11 cellular contexts compared by ENCODE assay signal in genomic region chr1:101198842-101199636, GRCh38. TPM values are rescaled to one million over a fixed set of nuclear protein-coding genes. Genes with fewer than 3 reads are reported as not detected.
DNase-seq lines count a peak whose midpoint lies in the region; ATAC-seq, FAIRE-seq and TF ChIP-seq lines count a peak whose summit lies in the region.
"Had no signal": no experiment of that assay in that cellular context is flagged by ENCODE, and none has a peak within 500 bp of the region (broad histone marks: within the 10 kb centered on the region; RNA-seq: fewer than 3 reads in every experiment).

No MANE protein-coding gene starts in this region.

- H3K9ac ChIP-seq in H1 (replicated peaks in 1 of 4; ENCODE audit: extremely low read depth in 1 of 4, low read depth in 3 of 4, low read length in 3 of 4), result no peak overlapping the region

- H3K4me2 ChIP-seq in H1 (ENCODE audit: insufficient read depth in 1 of 2, low read depth in 2 of 2, low read length in 2 of 2), result no peak overlapping the region

- CTCF ChIA-PET in H1 (lab: Charles Lee; ENCODE audit: partially characterized antibody), result interaction anchor here (0.5 to 1.4 kb wide), 4 partner anchors 21 to 90 kb away, joined by 3 to 6 read pairs (median 4); no protein-coding TSS in a partner anchor

- 0 out of 2 replicates have a peak overlapping the region, but pooled peaks have one; percentile 7 for H2AFZ ChIP-seq in H1 (ENCODE audit: low read length)

- TF ChIP-seq CTCF in H1 (IDR thresholded peaks at IDR 0.05; ENCODE audit: control extremely low read depth in 1 of 3, insufficient read depth in 1 of 3, low read depth in 1 of 3, low read length in 3 of 3), result no peak
- no peak for TF ChIP-seq CTCF in adrenal gland (IDR thresholded peaks at IDR 0.05)

- FAIRE-seq in H1 (lab: Jason Lieb, UNC), result no peak

- 89% methylated on average over 8 of the region's 8 CpGs; no CpG with 5 or more reads in 1 of the 2 experiments for WGBS in H1 (ENCODE audit: extremely low coverage in 1 of 2, insufficient coverage in 1 of 2, insufficient read length in 1 of 2, insufficient replicate concordance in 2 of 2, low coverage in 1 of 2, low lambda C conversion rate in 2 of 2, missing lambda C conversion rate in 1 of 2), 2 experiments
- 84 to 89% (median 86%) methylated on average over 8 of the region's 8 CpGs for WGBS in adrenal gland, 4 donors

- no peak for TF ChIP-seq RAD21 in H1 (IDR thresholded peaks at IDR 0.05 in 1 of 2, conservative IDR thresholded peaks at IDR 0.05 in 1 of 2; ENCODE audit: low read depth in 2 of 2, low read length in 2 of 2)

- no peak overlapping the region for H2AK5ac ChIP-seq in H1 (ENCODE audit: low read depth, low read length)

- no peak overlapping the region for H3K14ac ChIP-seq in H1 (ENCODE audit: insufficient read length)

- no peak overlapping the region for H3K18ac ChIP-seq in H1 (ENCODE audit: extremely low read depth, low read length)

- no peak overlapping the region for H3K56ac ChIP-seq in H1 (replicated peaks; ENCODE audit: insufficient read length, low read depth, low read length)

- H2BK12ac ChIP-seq in H1 (ENCODE audit: low read depth, low read length), result no peak overlapping the region

- H3K36me3 ChIP-seq in H1 (ENCODE audit: control insufficient read depth in 2 of 4, insufficient read depth in 4 of 4, low read length in 3 of 4), result no peaks in the 10 kb centered on the region
- no peaks in the 10 kb centered on the region for H3K36me3 ChIP-seq in adrenal gland (replicated peaks in 1 of 2)

- no peak overlapping the region for H2BK120ac ChIP-seq in H1 (replicated peaks; ENCODE audit: low read depth, low read length)

- TF ChIP-seq POLR2A in H1 (IDR thresholded peaks at IDR 0.05; ENCODE audit: control extremely low read depth in 1 of 2, low read depth in 2 of 2, low read length in 2 of 2) (no peak), adrenal gland (IDR thresholded peaks at IDR 0.05) (no peak)

- no peaks in the 10 kb centered on the region for H3K79me1 ChIP-seq in H1 (ENCODE audit: low read depth, low read length)

- intact Hi-C loops in adrenal gland (cut with DNase I), result no loop called here

- ATAC-seq in GM18868 (IDR thresholded peaks at IDR 0.05; ENCODE audit: unreplicated experiment) (peak; percentile 100), GM21529 (IDR thresholded peaks at IDR 0.05; ENCODE audit: unreplicated experiment) (peak; percentile 97), HG03442 (IDR thresholded peaks at IDR 0.05; ENCODE audit: unreplicated experiment) (peak; percentile 99), left lobe of liver (no peak)

- DNase-seq in H1 (ENCODE audit: low read depth in 1 of 2, low spot score in 2 of 2), result no peak
- DNase-seq in left lobe of liver (ENCODE audit: low spot score), result no peak
- DNase-seq in adrenal gland, result no peak
- DNase-seq in NCI-H510A treated with DMSO at 0.1 percent for 48 hours (lab: John Stamatoyannopoulos, UW), result no peak
- DNase-seq in activated CD4-positive, CD25-positive, alpha-beta regulatory T cell treated with anti-CD3 and anti-CD28 coated beads, Interleukin-2, amount 50 U/mL, for 72 hours, result no peak
- DNase-seq: foreskin melanocyte had no signal

- no peak overlapping the region for H4K5ac ChIP-seq in H1 (ENCODE audit: insufficient read length, low read depth, low read length)

- no peak overlapping the region for H3K23ac ChIP-seq in H1 (ENCODE audit: insufficient read length)

- H2BK20ac ChIP-seq in H1 (ENCODE audit: low read length), result no peak overlapping the region

- H3K4me1 ChIP-seq in H1 (replicated peaks in 1 of 4; ENCODE audit: control insufficient read depth in 3 of 4, insufficient read depth in 4 of 4, low read length in 3 of 4), result peaks cover 0 to 4% (median 0%) of the 10 kb centered on the region in 4 experiments; a peak in 2 of 7 replicates
- H3K4me1 ChIP-seq in adrenal gland (replicated peaks in 1 of 2), result no peaks in the 10 kb centered on the region

- H3K27ac ChIP-seq in H1 (ENCODE audit: low read depth, low read length), result no peak overlapping the region
- no peak overlapping the region for H3K27ac ChIP-seq in adrenal gland

- H3K27me3 ChIP-seq in H1 (replicated peaks in 1 of 4; ENCODE audit: control insufficient read depth in 3 of 4, extremely low read depth in 1 of 4, insufficient read depth in 3 of 4, low read length in 3 of 4), result no peaks in the 10 kb centered on the region
- H3K27me3 ChIP-seq in adrenal gland, result no peaks in the 10 kb centered on the region

- H4K20me1 ChIP-seq in H1 (replicated peaks in 1 of 2; ENCODE audit: control insufficient read depth in 1 of 2, insufficient read depth in 2 of 2, low read length in 2 of 2), result no peaks in the 10 kb centered on the region

- H4K8ac ChIP-seq in H1 (ENCODE audit: extremely low read depth, insufficient read depth, low read length), result no peak overlapping the region

- H3K9me3 ChIP-seq in H1 (ENCODE audit: insufficient read depth in 2 of 2, low read depth in 1 of 2, low read length in 1 of 2), result no peaks in the 10 kb centered on the region
- no peaks in the 10 kb centered on the region for H3K9me3 ChIP-seq in adrenal gland (replicated peaks in 1 of 3)

- H3K4ac ChIP-seq in H1 (replicated peaks; ENCODE audit: insufficient read length, low read depth, low read length), result no peak overlapping the region

- H2BK5ac ChIP-seq in H1 (ENCODE audit: low read depth, low read length), result no peak overlapping the region

- no peaks in the 10 kb centered on the region for H3K79me2 ChIP-seq in H1 (ENCODE audit: control insufficient read depth in 1 of 2, insufficient read depth in 2 of 2, low read length in 2 of 2)

- H3K4me3 ChIP-seq in H1 (ENCODE audit: extremely low read depth in 1 of 4, insufficient read depth in 2 of 4, low read depth in 3 of 4, low read length in 4 of 4), result no peak overlapping the region
- no peak overlapping the region for H3K4me3 ChIP-seq in adrenal gland

- H2BK15ac ChIP-seq in H1 (ENCODE audit: low read length), result no peak overlapping the region

- no peak for TF ChIP-seq EP300 in H1 (IDR thresholded peaks at IDR 0.05; ENCODE audit: borderline replicate concordance in 1 of 2, low read depth in 2 of 2, low read length in 2 of 2)

- no peak overlapping the region for H4K91ac ChIP-seq in H1 (replicated peaks; ENCODE audit: insufficient read length, low read length)

- H3K23me2 ChIP-seq in H1 (ENCODE audit: low read depth, low read length), result no peaks in the 10 kb centered on the region

- POLR2A ChIA-PET in H1 (lab: Charles Lee; ENCODE audit: partially characterized antibody), result no interaction called here

RNA-seq across cellular contexts. Expression of gene S1PR1, which starts 37.8 kb away (rescaled TPM):
- 3.1 and 3.5 TPM in 2 replicates for total RNA-seq in H1 (2021; fragmentation: NEBNext Ultra II Directional; extraction: Animal tissue kit (Norgen Biotek cat#: 25700))
- polyA plus RNA-seq in H1 (2011; rRNA removed) (4.7 and 5.5 TPM in 2 replicates), adrenal gland (10 to 100 TPM; 11.3 to 26.0 (median 17.3) TPM)
- 3.7 TPM for polyA plus RNA-seq in H1 (2011; cell fraction: cytosol; rRNA removed)
- 6.2 TPM for polyA plus RNA-seq in H1 (2011; cell fraction: nucleus; rRNA removed)
- polyA plus RNA-seq in H1 (2012, experiment 1 of 2), result 2.0 to 3.5 TPM (median 2.6 TPM) in 4 replicates
- polyA plus RNA-seq in H1 (2012, experiment 2 of 2), result 1.3 TPM
- 3.3 TPM for polyA plus RNA-seq in H1 (2013, experiment 1 of 2)
- 3.7 TPM for polyA plus RNA-seq in H1 (2013, experiment 2 of 2)
- 6.7 and 8.4 TPM in 2 replicates for polyA minus RNA-seq in H1 (2011; rRNA and poly(A)+ RNA removed)
- 3.3 TPM for polyA minus RNA-seq in H1 (2011; cell fraction: cytosol; rRNA and poly(A)+ RNA removed)
- polyA minus RNA-seq in H1 (2011; cell fraction: nucleus; rRNA and poly(A)+ RNA removed), result 10.8 TPM
- total RNA-seq in left lobe of liver (12.1 TPM), adrenal gland (10 to 100 TPM; 24.9 to 41.9 (median 28.3) TPM)
- total RNA-seq: NCI-H460, osteocyte had no signal
